19 cellular contexts compared by ENCODE assay signal in genomic region chr12:104684884-104685283, GRCh38.
DNase-seq lines count a peak whose midpoint lies in the region; ATAC-seq and TF ChIP-seq lines count a peak whose summit lies in the region.
"Had no signal": no experiment of that assay in that cellular context is flagged by ENCODE, and none has a peak within 500 bp of the region (broad histone marks: within the 10 kb centered on the region; RNA-seq: fewer than 3 reads in every experiment).

No MANE protein-coding gene starts in this region.

- no peaks in the 10 kb centered on the region for H3K36me3 Mint-ChIP-seq in brain
- H3K36me3 Mint-ChIP-seq in activated CD4-positive, alpha-beta memory T cell treated with anti-CD3 and anti-CD28 coated beads for 36 hours: peaks cover 4% of the 10 kb centered on the region

- WGBS in psoas muscle, 3 donors: 85 to 92% (median 86%) methylated on average over 1 of the region's 1 CpG

- DNase-seq in NCI-H1694 treated with DMSO at 0.1 percent for 48 hours (lab: John Stamatoyannopoulos, UW) (peak; percentile 21), NCI-H1694 (lab: John Stamatoyannopoulos, UW) (no peak), NCI-H1105 treated with DMSO at 0.1 percent for 48 hours (lab: John Stamatoyannopoulos, UW) (peak; percentile 50), myocyte (ENCODE audit: low read depth) (peak; percentile 26), activated gamma-delta T cell treated with Interleukin-2 at 50 U/mL for 16 hours (no peak), psoas muscle (no peak)
- no peak for DNase-seq in activated CD4-positive, alpha-beta memory T cell treated with anti-CD3 and anti-CD28 coated beads for 36 hours
- DNase-seq: CD4-positive, CD25-positive, alpha-beta regulatory T cell; effector CD4-positive, alpha-beta T cell; left ventricle myocardium superior; MG63; NCI-H2081 treated with DMSO at 0.1 percent for 48 hours; spleen; stimulated activated naive CD4-positive, alpha-beta T cell; upper lobe of left lung had no signal

- ATAC-seq in psoas muscle: no peak
- ATAC-seq: GM12878, left ventricle myocardium superior had no signal

- no peaks in the 10 kb centered on the region for H3K9me3 Mint-ChIP-seq in brain
- H3K9me3 Mint-ChIP-seq in activated CD4-positive, alpha-beta memory T cell treated with anti-CD3 and anti-CD28 coated beads for 36 hours: no peaks in the 10 kb centered on the region
- H3K9me3 Mint-ChIP-seq: CD4-positive, CD25-positive, alpha-beta regulatory T cell had no signal

- H3K4me3 ChIP-seq in psoas muscle: no peak overlapping the region
- H3K4me3 ChIP-seq: GM12878, MG63, SJSA1, spleen, upper lobe of left lung had no signal

- POLR2A ChIA-PET in activated CD4-positive, alpha-beta memory T cell treated with anti-CD3 and anti-CD28 coated beads for 36 hours (lab: Charles Lee): no interaction called here

- H3K36me3 ChIP-seq in psoas muscle (ENCODE audit: insufficient read depth in 1 of 2, low read depth in 1 of 2): no peaks in the 10 kb centered on the region
- H3K36me3 ChIP-seq: MG63, SJSA1, spleen, upper lobe of left lung had no signal

- peaks cover 3% of the 10 kb centered on the region for H3K27me3 Mint-ChIP-seq in brain
- no peaks in the 10 kb centered on the region for H3K27me3 Mint-ChIP-seq in activated CD4-positive, alpha-beta memory T cell treated with anti-CD3 and anti-CD28 coated beads for 36 hours
- H3K27me3 Mint-ChIP-seq: CD4-positive, CD25-positive, alpha-beta regulatory T cell had no signal

- intact Hi-C loops in psoas muscle (cut with DNase I): no loop called here
- intact Hi-C loops in activated CD4-positive, alpha-beta memory T cell treated with anti-CD3 and anti-CD28 coated beads for 36 hours (cut with micrococcal nuclease): loop anchor here (5.0 kb wide), 5 partner anchors 52 to 468 kb away; partner anchors contain the start of genes NOPCHAP1 and TXNRD1

- H3K4me1 Mint-ChIP-seq in brain: peaks cover 60% of the 10 kb centered on the region
- peaks cover 92% of the 10 kb centered on the region for H3K4me1 Mint-ChIP-seq in activated CD4-positive, alpha-beta memory T cell treated with anti-CD3 and anti-CD28 coated beads for 36 hours (ENCODE audit: low read depth)

- no peak overlapping the region for H3K4me3 Mint-ChIP-seq in brain
- H3K4me3 Mint-ChIP-seq in activated CD4-positive, alpha-beta memory T cell treated with anti-CD3 and anti-CD28 coated beads for 36 hours: no peak overlapping the region

- peak overlapping the region in 3 of 5 experiments; percentile 31 to 45 (median 38) for H3K27ac Mint-ChIP-seq in brain
- no peak overlapping the region for H3K27ac Mint-ChIP-seq in activated CD4-positive, alpha-beta memory T cell treated with anti-CD3 and anti-CD28 coated beads for 36 hours

- H3K9me3 ChIP-seq in psoas muscle: no peaks in the 10 kb centered on the region
- H3K9me3 ChIP-seq: SJSA1, spleen, upper lobe of left lung had no signal

- no peak overlapping the region for H3K27ac ChIP-seq in psoas muscle
- H3K27ac ChIP-seq: 22Rv1, SJSA1, upper lobe of left lung had no signal

- H3K27me3 ChIP-seq in psoas muscle (ENCODE audit: insufficient read depth in 3 of 3, low read length in 2 of 3): no peaks in the 10 kb centered on the region
- H3K27me3 ChIP-seq: MG63, SJSA1, spleen, upper lobe of left lung had no signal

- CTCF ChIA-PET in activated CD4-positive, alpha-beta memory T cell treated with anti-CD3 and anti-CD28 coated beads for 36 hours (lab: Charles Lee): interaction anchor here (1.7 to 2.7 kb wide), 2 partner anchors 10 to 31 kb away, joined by 3 to 7 read pairs; no protein-coding TSS in a partner anchor

- H3K4me1 ChIP-seq in psoas muscle: no peaks in the 10 kb centered on the region

- TF ChIP-seq CTCF in brain (conservative IDR thresholded peaks at IDR 0.05): no peak
- TF ChIP-seq CTCF in psoas muscle (IDR thresholded peaks at IDR 0.05): no peak

Comparison
In these comparisons a context has a peak if more than half of its experiments do, and no peak if none do; other contexts are left out.
1. DNase-seq: peak in NCI-H1694 treated with DMSO at 0.1 percent for 48 hours (single experiment), NCI-H1105 treated with DMSO at 0.1 percent for 48 hours (single experiment) and myocyte (single experiment); none in NCI-H1694 (single experiment), activated gamma-delta T cell treated with Interleukin-2 at 50 U/mL for 16 hours (single experiment), psoas muscle (0 of 2) and activated CD4-positive, alpha-beta memory T cell treated with anti-CD3 and anti-CD28 coated beads for 36 hours (single experiment).